Comparison of ENCODE assay signal across 1 cellular context in the genomic region with DNA sequence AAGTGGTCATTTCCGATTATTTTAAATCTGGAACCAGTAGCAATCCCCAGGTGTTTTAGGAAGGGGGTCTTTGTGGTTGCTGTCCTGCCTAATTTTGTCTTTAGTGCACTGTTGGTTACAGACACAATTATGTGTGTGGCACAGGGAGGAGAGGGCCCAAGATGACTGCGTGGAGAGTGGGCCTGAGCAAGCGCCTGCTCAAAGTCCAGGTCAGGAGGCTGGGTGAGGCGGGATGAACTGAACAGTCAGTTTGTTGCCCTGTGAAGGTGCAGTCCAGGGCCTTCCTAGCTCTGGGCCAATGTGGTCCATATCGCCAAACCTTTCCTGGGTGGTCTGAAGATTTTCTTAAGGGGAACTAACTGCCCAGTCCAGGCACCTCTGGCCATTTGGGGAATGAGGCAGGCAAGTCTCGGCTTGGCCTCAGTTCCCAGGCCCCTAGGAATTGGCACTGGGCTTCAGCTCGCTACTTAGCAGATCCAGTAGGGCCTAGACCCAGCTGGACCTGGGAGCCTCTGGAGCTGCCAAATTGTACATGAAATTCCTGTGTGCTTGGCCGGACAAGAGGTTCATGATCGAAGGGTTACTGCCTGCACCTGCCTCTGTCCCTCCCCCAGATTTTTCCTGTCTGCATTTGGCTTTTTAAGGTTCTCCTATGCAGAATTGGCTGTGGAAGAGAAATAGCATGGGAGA.
TF ChIP-seq lines count a peak whose summit lies in the region.

No MANE protein-coding gene starts in this region.

TF ChIP-seq in HepG2, 621 proteins besides CTCF, POLR2A, EP300 and RAD21:
- no peak for TF ChIP-seq ZNF850 (CRISPR knock-in tag; conservative IDR thresholded peaks at IDR 0.05)
- TF ChIP-seq, protein P1, sequence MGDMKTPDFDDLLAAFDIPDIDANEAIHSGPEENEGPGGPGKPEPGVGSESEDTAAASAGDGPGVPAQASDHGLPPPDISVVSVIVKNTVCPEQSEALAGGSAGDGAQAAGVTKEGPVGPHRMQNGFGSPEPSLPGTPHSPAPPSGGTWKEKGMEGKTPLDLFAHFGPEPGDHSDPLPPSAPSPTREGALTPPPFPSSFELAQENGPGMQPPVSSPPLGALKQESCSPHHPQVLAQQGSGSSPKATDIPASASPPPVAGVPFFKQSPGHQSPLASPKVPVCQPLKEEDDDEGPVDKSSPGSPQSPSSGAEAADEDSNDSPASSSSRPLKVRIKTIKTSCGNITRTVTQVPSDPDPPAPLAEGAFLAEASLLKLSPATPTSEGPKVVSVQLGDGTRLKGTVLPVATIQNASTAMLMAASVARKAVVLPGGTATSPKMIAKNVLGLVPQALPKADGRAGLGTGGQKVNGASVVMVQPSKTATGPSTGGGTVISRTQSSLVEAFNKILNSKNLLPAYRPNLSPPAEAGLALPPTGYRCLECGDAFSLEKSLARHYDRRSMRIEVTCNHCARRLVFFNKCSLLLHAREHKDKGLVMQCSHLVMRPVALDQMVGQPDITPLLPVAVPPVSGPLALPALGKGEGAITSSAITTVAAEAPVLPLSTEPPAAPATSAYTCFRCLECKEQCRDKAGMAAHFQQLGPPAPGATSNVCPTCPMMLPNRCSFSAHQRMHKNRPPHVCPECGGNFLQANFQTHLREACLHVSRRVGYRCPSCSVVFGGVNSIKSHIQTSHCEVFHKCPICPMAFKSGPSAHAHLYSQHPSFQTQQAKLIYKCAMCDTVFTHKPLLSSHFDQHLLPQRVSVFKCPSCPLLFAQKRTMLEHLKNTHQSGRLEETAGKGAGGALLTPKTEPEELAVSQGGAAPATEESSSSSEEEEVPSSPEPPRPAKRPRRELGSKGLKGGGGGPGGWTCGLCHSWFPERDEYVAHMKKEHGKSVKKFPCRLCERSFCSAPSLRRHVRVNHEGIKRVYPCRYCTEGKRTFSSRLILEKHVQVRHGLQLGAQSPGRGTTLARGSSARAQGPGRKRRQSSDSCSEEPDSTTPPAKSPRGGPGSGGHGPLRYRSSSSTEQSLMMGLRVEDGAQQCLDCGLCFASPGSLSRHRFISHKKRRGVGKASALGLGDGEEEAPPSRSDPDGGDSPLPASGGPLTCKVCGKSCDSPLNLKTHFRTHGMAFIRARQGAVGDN (CRISPR knock-in tag; IDR thresholded peaks at IDR 0.05), result 0 out of 2 replicates have a peak, but pooled peaks have one; percentile 19
- peak; percentile 66 for TF ChIP-seq HNF4A (CRISPR knock-in tag; IDR thresholded peaks at IDR 0.05)
- peak; percentile 84 for TF ChIP-seq ZNF7 (CRISPR knock-in tag; IDR thresholded peaks at IDR 0.05)
- TF ChIP-seq, protein P2, sequence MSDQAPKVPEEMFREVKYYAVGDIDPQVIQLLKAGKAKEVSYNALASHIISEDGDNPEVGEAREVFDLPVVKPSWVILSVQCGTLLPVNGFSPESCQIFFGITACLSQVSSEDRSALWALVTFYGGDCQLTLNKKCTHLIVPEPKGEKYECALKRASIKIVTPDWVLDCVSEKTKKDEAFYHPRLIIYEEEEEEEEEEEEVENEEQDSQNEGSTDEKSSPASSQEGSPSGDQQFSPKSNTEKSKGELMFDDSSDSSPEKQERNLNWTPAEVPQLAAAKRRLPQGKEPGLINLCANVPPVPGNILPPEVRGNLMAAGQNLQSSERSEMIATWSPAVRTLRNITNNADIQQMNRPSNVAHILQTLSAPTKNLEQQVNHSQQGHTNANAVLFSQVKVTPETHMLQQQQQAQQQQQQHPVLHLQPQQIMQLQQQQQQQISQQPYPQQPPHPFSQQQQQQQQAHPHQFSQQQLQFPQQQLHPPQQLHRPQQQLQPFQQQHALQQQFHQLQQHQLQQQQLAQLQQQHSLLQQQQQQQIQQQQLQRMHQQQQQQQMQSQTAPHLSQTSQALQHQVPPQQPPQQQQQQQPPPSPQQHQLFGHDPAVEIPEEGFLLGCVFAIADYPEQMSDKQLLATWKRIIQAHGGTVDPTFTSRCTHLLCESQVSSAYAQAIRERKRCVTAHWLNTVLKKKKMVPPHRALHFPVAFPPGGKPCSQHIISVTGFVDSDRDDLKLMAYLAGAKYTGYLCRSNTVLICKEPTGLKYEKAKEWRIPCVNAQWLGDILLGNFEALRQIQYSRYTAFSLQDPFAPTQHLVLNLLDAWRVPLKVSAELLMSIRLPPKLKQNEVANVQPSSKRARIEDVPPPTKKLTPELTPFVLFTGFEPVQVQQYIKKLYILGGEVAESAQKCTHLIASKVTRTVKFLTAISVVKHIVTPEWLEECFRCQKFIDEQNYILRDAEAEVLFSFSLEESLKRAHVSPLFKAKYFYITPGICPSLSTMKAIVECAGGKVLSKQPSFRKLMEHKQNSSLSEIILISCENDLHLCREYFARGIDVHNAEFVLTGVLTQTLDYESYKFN (CRISPR knock-in tag; conservative IDR thresholded peaks at IDR 0.05), result no peak
- no peak for TF ChIP-seq ZNF501 (CRISPR knock-in tag; IDR thresholded peaks at IDR 0.05)
- no peak for TF ChIP-seq ZNF121 (CRISPR knock-in tag; IDR thresholded peaks at IDR 0.05)
- 0 out of 2 replicates have a peak, but pooled peaks have one; percentile 23 for TF ChIP-seq ZFX (CRISPR knock-in tag; IDR thresholded peaks at IDR 0.05; ENCODE audit: low read depth)
